7 cellular contexts compared by ENCODE assay signal in genomic region chr6:35259194-35259945, GRCh38. TPM values are rescaled to one million over a fixed set of nuclear protein-coding genes. Genes with fewer than 3 reads are reported as not detected.
A peak's percentile ranks its signal among the peaks of the same experiment; 100 is the strongest.
DNase-seq lines count a peak whose midpoint lies in the region; ATAC-seq, FAIRE-seq and TF ChIP-seq lines count a peak whose summit lies in the region.

TSS of gene ZNF76 (plus strand) at chr6:35259735. CDS start at chr6:35281152, 21,417 bp downstream.

- peak within 1 kb of the TSS; percentile 95 for H3K4me2 ChIP-seq in astrocyte (ENCODE audit: low read length)

- no peaks in the 10 kb centered on the region for H3K36me3 Mint-ChIP-seq in astrocyte (ENCODE audit: low read depth, unreplicated experiment)

- TF ChIP-seq CTCF in astrocyte (IDR thresholded peaks at IDR 0.05; ENCODE audit: insufficient read depth, low read depth, low read length), result no peak

- H3K4me3 Mint-ChIP-seq in astrocyte (ENCODE audit: unreplicated experiment), result peak within 1 kb of the TSS; percentile 94

- no peak for FAIRE-seq in astrocyte (lab: Jason Lieb, UNC)

- no peaks in the 10 kb centered on the region for H3K27me3 ChIP-seq in astrocyte (ENCODE audit: insufficient read depth, low read length)

- H3K9me3 ChIP-seq in astrocyte (ENCODE audit: insufficient read depth, low read depth, low read length), result no peaks in the 10 kb centered on the region

- peak within 1 kb of the TSS; percentile 97 for H3K9ac ChIP-seq in astrocyte (ENCODE audit: low read length)

- H3K27ac Mint-ChIP-seq in astrocyte (ENCODE audit: unreplicated experiment), result peak within 1 kb of the TSS; percentile 93

- H3K27ac ChIP-seq in astrocyte (ENCODE audit: low read depth, low read length), result peak within 1 kb of the TSS; percentile 94

- peaks cover 20% of the 10 kb centered on the region for H3K4me1 ChIP-seq in astrocyte (ENCODE audit: insufficient read depth, low read length)

- peaks cover 31% of the 10 kb centered on the region for H3K79me2 ChIP-seq in astrocyte (ENCODE audit: insufficient read depth, low read length)

- peak within 1 kb of the TSS; percentile 95 for H2AFZ ChIP-seq in astrocyte (ENCODE audit: low read depth, low read length)

- no peaks in the 10 kb centered on the region for H3K9me3 Mint-ChIP-seq in astrocyte (ENCODE audit: unreplicated experiment)

- peak; percentile 96 for DNase-seq in NCI-H2029 (lab: John Stamatoyannopoulos, UW)
- DNase-seq in T-helper 22 cell (ENCODE audit: low read depth), result peak; percentile 92
- DNase-seq in astrocyte (ENCODE audit: low read depth), result peak; percentile 85
- DNase-seq in hepatic stellate cell (ENCODE audit: low spot score), result peak; percentile 98
- peak; percentile 83 for DNase-seq in renal cortical epithelial cell (ENCODE audit: low read depth)

- ATAC-seq in GM18502 (IDR thresholded peaks at IDR 0.05; ENCODE audit: poor library complexity, unreplicated experiment) (peak; percentile 88), HG02970 (IDR thresholded peaks at IDR 0.05; ENCODE audit: low FRiP score, unreplicated experiment) (peak; percentile 83)

- H4K20me1 ChIP-seq in astrocyte (ENCODE audit: insufficient read depth, low read length), result no peaks in the 10 kb centered on the region

- no peaks in the 10 kb centered on the region for H3K27me3 Mint-ChIP-seq in astrocyte (ENCODE audit: low read depth, unreplicated experiment)

- no peaks in the 10 kb centered on the region for H3K36me3 ChIP-seq in astrocyte (ENCODE audit: insufficient read depth, low read length)

- H3K4me1 Mint-ChIP-seq in astrocyte (ENCODE audit: low read depth, unreplicated experiment), result peaks cover 16% of the 10 kb centered on the region

- H3K4me3 ChIP-seq in astrocyte (ENCODE audit: insufficient read depth, low read depth, low read length), result peak within 1 kb of the TSS; percentile 98

RNA-seq across cellular contexts. Expression of gene ZNF76, which starts in this region (rescaled TPM):
- total RNA-seq in astrocyte (12.7 and 13.5 TPM in 2 replicates), renal cortical epithelial cell (15.6 and 23.0 TPM in 2 replicates)

Comparison
In these comparisons a context has a peak if more than half of its experiments do, and no peak if none do; other contexts are left out.
1. Peak in every context shown above with its lines: DNase-seq, ATAC-seq, H3K4me3 ChIP-seq and H3K27ac ChIP-seq.